Comparison of ENCODE assay signal across 10 cellular contexts in the genomic region with DNA sequence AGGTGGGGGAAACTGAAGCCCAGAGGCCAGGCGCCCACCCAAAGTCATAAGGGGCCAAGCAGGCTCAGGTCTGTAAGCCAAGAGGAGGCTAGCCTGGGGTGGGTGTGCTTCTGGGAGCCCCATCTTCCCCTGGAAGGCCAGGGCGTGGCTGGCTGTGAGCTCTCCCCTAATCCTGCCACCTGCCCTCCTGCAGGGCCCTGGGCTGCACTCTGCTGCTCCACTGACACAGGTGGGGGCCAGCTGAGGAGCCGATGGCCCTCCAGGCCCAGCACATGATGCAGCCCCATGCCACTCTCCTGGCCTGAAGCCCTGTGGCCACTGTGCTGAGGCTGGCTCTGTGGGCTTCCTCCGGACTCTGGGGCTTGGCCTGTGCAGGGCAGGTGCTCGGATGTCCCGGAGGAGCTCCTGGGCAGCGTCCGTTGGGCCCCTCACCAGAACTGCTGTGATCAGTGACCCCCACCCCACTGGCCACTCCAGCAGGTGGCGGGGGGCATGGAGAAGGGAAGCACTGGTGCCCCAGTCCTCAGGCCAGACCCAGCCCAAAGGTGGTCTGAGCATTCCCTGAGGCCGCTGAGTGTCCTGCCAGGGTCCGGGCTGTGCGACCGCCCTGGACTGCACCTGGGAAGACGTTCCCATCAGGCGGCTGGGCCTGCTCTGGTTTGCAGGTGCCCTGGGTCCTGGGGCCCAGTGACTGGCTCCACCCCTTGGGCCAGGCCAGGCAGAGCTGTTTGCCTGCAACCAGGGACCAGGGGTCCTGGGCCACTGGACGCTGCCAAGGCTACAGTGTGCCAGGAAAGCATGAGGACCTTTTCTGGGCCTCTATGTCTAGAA. TPM values are rescaled to one million over a fixed set of nuclear protein-coding genes. Genes with fewer than 3 reads are reported as not detected.
DNase-seq lines count a peak whose midpoint lies in the region; ATAC-seq and TF ChIP-seq lines count a peak whose summit lies in the region.
"Had no signal": no experiment of that assay in that cellular context is flagged by ENCODE, and none has a peak within 500 bp of the region (broad histone marks: within the 10 kb centered on the region; RNA-seq: fewer than 3 reads in every experiment).

No MANE protein-coding gene starts in this region.

- no peak overlapping the region for H3K4me3 ChIP-seq in ovary

- H3K27ac Mint-ChIP-seq in CD14-positive monocyte (peak overlapping the region in 5 of 7 donors; percentile 14 to 94 (median 57)), endothelial cell (ENCODE audit: unreplicated experiment) (no peak overlapping the region)

- H3K36me3 ChIP-seq in ovary, result no peaks in the 10 kb centered on the region

- POLR2A ChIA-PET in RWPE1 (lab: Yijun Ruan, JAX; ENCODE audit: low non-redundant PET), result no interaction called here

- intact Hi-C loops in CD14-positive monocyte (cut with micrococcal nuclease) (loop anchor here in 1 of 2 donors (10.0 kb wide), 1 partner anchor 336 kb away; the partner anchor contains the start of gene PLXNB2), ovary (cut with DNase I) (loop anchor here in 2 of 4 donors (5.0 kb wide), 1 partner anchor 37 kb away; no protein-coding TSS in a partner anchor)

- TF ChIP-seq CTCF in CD14-positive monocyte (IDR thresholded peaks at IDR 0.05) (no peak), RWPE1 (conservative IDR thresholded peaks at IDR 0.05; ENCODE audit: low read depth) (no peak), endothelial cell (IDR thresholded peaks at IDR 0.05; ENCODE audit: unreplicated experiment) (no peak), ovary (IDR thresholded peaks at IDR 0.05) (no peak), foreskin keratinocyte (conservative IDR thresholded peaks at IDR 0.05) (no peak)

- no peak for TF ChIP-seq EP300 in ovary (IDR thresholded peaks at IDR 0.05)

- peaks cover 0 to 5% (median 0%) of the 10 kb centered on the region in 3 donors for H3K27me3 Mint-ChIP-seq in CD14-positive monocyte (ENCODE audit: low read depth in 3 of 3)
- H3K27me3 Mint-ChIP-seq in endothelial cell (ENCODE audit: unreplicated experiment), result peaks cover 17% of the 10 kb centered on the region

- H3K9me3 ChIP-seq in ovary, result no peaks in the 10 kb centered on the region

- no peak for TF ChIP-seq POLR2A in ovary (IDR thresholded peaks at IDR 0.05)

- H3K9me3 Mint-ChIP-seq in CD14-positive monocyte, result no peaks in the 10 kb centered on the region
- no peaks in the 10 kb centered on the region for H3K9me3 Mint-ChIP-seq in endothelial cell (ENCODE audit: unreplicated experiment)

- H3K27ac ChIP-seq in RWPE1, result peak overlapping the region; percentile 92
- H3K27ac ChIP-seq in ovary, result peak overlapping the region in 1 of 2 donors; percentile 37
- no peak overlapping the region for H3K27ac ChIP-seq in foreskin keratinocyte

- H3K4me1 ChIP-seq in ovary (ENCODE audit: insufficient read depth), result peaks cover 28% of the 10 kb centered on the region
- H3K4me1 ChIP-seq in foreskin keratinocyte, result no peaks in the 10 kb centered on the region

- DNase-seq in CD14-positive monocyte (ENCODE audit: low spot score) (peak; percentile 45), RWPE1 (ENCODE audit: low spot score) (no peak), endothelial cell (ENCODE audit: low spot score) (peak; percentile 10), ovary (peak; percentile 20 to 47 (median 36)), hepatic stellate cell (ENCODE audit: low spot score) (no peak), foreskin keratinocyte (no peak)
- DNase-seq: HCEC 1CT, NCI-H2107 had no signal

- H3K36me3 Mint-ChIP-seq in CD14-positive monocyte (peaks cover 11% of the 10 kb centered on the region in 2 donors), endothelial cell (ENCODE audit: low read depth, unreplicated experiment) (peaks cover 3% of the 10 kb centered on the region)

- no peak overlapping the region for H3K4me3 Mint-ChIP-seq in CD14-positive monocyte
- no peak overlapping the region for H3K4me3 Mint-ChIP-seq in endothelial cell (ENCODE audit: unreplicated experiment)

- WGBS in ovary, 3 donors, result 96 to 98% (median 97%) methylated on average over 10 to 16 of the region's 16 CpGs

- ATAC-seq in HG02981 (IDR thresholded peaks at IDR 0.05; ENCODE audit: unreplicated experiment) (no peak), GM18909 (IDR thresholded peaks at IDR 0.05; ENCODE audit: poor library complexity, unreplicated experiment) (no peak), foreskin keratinocyte (no peak)

- CTCF ChIA-PET in RWPE1 (lab: Yijun Ruan, JAX), result interaction anchor here (0.6 to 0.8 kb wide), 2 partner anchors 38 to 40 kb away, joined by 3 read pairs; no protein-coding TSS in a partner anchor

- H3K27me3 ChIP-seq in ovary (no peaks in the 10 kb centered on the region), foreskin keratinocyte (peaks cover 13% of the 10 kb centered on the region)

- peaks cover 54% of the 10 kb centered on the region for H3K4me1 Mint-ChIP-seq in CD14-positive monocyte
- H3K4me1 Mint-ChIP-seq in endothelial cell (ENCODE audit: unreplicated experiment), result peaks cover 9% of the 10 kb centered on the region

RNA-seq across cellular contexts. Expression of gene PIM3, which starts 8.5 kb away (rescaled TPM):
- polyA plus RNA-seq in CD14-positive monocyte (10 to 100 TPM; 38.8 to 40.4 TPM), ovary (10 to 100 TPM in 1 of 2 donors, 1 to 10 TPM in 1; 7.3 to 34.1 TPM), foreskin keratinocyte (13.6 and 16.6 TPM in 2 replicates)
- total RNA-seq in endothelial cell (ENCODE audit: unreplicated experiment) (112 TPM), ovary (100 to 1,000 TPM in 1 of 7 donors, 10 to 100 TPM in 6; 29.7 to 291 (median 45.3) TPM), foreskin keratinocyte (11.9 and 15.8 TPM in 2 replicates)

RNA-seq across cellular contexts. Expression of gene IL17REL, which starts 43.5 kb away (rescaled TPM):
- polyA plus RNA-seq in CD14-positive monocyte (not detected), ovary (under 1 TPM in 1 of 2 donors, not detected in 1; 0.05 TPM), foreskin keratinocyte (not detected in 2 replicates)
- total RNA-seq in endothelial cell (ENCODE audit: unreplicated experiment) (0.15 TPM), ovary (under 1 TPM in 3 of 7 donors, not detected in 4; 0.10 to 0.18 (median 0.10) TPM), foreskin keratinocyte (not detected in 2 replicates)

RNA-seq across cellular contexts. Expression of gene CRELD2, which starts 50.6 kb away (rescaled TPM):
- polyA plus RNA-seq in CD14-positive monocyte (10 to 100 TPM; 20.3 to 27.6 TPM), ovary (10 to 100 TPM in 1 of 2 donors, 1 to 10 TPM in 1; 9.5 to 21.4 TPM), foreskin keratinocyte (46.6 and 61.7 TPM in 2 replicates)
- total RNA-seq in endothelial cell (ENCODE audit: unreplicated experiment) (207 TPM), ovary (10 to 100 TPM; 12.9 to 53.4 (median 27.8) TPM), foreskin keratinocyte (35.9 and 43.2 TPM in 2 replicates)

RNA-seq across cellular contexts. Expression of gene ALG12, which starts 50.8 kb away (rescaled TPM):
- polyA plus RNA-seq in CD14-positive monocyte (1 to 10 TPM; 7.2 to 9.5 TPM), ovary (10 to 100 TPM in 1 of 2 donors, 1 to 10 TPM in 1; 3.5 to 10.3 TPM), foreskin keratinocyte (16.2 and 17.5 TPM in 2 replicates)
- total RNA-seq in endothelial cell (ENCODE audit: unreplicated experiment) (23.2 TPM), ovary (10 to 100 TPM; 10.5 to 19.2 (median 15.5) TPM), foreskin keratinocyte (12.7 and 15.4 TPM in 2 replicates)

Comparison
In these comparisons a context has a peak if more than half of its experiments do, and no peak if none do; other contexts are left out.
1. DNase-seq: peak in CD14-positive monocyte (single experiment), endothelial cell (single experiment) and ovary (5 of 5); none in RWPE1 (single experiment), hepatic stellate cell (single experiment) and foreskin keratinocyte (0 of 2).